Comparison of ENCODE assay signal across 1 cellular context in the genomic region with DNA sequence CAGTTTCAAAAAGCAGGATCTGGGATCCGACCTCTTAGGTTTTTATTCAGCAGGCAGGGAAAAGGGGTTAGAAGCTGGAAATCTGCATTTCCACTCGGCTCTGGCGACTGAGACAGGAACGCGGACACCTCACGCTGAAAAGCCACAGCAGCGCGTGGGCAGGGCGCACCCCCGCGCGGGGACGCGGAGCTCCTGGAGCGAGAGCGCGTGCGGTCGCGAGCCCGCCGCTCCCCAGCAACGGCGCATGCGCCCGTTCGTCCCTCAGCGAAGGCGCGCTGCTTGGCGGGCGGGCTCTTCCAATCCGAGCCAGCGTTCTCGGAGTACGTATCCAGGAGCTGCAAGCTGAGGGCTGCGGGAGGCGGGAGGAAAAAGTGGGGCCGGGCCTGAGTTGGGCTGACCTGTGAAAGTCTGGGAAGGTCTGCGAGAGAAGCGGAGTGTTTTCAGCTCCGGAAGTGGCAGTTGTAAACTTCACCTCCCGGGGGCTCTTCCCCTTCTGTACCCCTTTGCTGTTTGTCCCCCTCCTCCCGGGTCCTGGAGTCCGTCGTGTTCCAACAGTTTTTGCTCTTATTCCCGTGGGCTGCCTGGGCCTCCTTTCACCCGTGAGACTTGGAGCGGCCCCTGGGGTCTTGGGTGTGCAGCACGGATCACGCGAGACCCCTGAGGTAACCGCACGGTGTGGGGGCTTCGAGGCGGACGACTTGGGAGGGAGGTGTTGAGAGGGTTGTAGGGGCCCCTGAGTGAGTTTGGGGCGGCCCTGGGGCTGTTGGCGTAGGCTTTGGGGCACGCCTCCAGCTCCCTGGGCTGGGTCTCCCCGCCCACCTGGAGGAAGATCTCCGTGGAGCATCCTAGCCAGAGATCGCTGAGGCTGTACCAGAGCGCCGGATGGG.
A peak's percentile ranks its signal among the peaks of the same experiment; 100 is the strongest.
TF ChIP-seq lines count a peak whose summit lies in the region.

A gene (plus strand): TSS at position 403 of the 887 bp plus-strand sequence. CDS start 11,046 bp downstream, outside the sequence.

TF ChIP-seq in HepG2, 621 proteins besides CTCF, POLR2A, EP300 and RAD21 (continued from another document and continues in another):
- TF ChIP-seq, protein P1, sequence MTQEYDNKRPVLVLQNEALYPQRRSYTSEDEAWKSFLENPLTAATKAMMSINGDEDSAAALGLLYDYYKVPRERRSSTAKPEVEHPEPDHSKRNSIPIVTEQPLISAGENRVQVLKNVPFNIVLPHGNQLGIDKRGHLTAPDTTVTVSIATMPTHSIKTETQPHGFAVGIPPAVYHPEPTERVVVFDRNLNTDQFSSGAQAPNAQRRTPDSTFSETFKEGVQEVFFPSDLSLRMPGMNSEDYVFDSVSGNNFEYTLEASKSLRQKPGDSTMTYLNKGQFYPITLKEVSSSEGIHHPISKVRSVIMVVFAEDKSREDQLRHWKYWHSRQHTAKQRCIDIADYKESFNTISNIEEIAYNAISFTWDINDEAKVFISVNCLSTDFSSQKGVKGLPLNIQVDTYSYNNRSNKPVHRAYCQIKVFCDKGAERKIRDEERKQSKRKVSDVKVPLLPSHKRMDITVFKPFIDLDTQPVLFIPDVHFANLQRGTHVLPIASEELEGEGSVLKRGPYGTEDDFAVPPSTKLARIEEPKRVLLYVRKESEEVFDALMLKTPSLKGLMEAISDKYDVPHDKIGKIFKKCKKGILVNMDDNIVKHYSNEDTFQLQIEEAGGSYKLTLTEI (CRISPR knock-in tag; conservative IDR thresholded peaks at IDR 0.05): no peak
- TF ChIP-seq NRL (CRISPR knock-in tag; IDR thresholded peaks at IDR 0.05; ENCODE audit: borderline replicate concordance): peak; percentile 70
- TF ChIP-seq SKI (IDR thresholded peaks at IDR 0.05; ENCODE audit: partially characterized antibody): no peak
- no peak for TF ChIP-seq ZNF850 (CRISPR knock-in tag; conservative IDR thresholded peaks at IDR 0.05)
- TF ChIP-seq, protein P2, sequence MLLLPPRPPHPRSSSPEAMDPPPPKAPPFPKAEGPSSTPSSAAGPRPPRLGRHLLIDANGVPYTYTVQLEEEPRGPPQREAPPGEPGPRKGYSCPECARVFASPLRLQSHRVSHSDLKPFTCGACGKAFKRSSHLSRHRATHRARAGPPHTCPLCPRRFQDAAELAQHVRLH (CRISPR knock-in tag; IDR thresholded peaks at IDR 0.05; ENCODE audit: borderline replicate concordance, low read depth): peak; percentile 75; the same call in 1 of the 2 replicates
- TF ChIP-seq ZNF484 (CRISPR knock-in tag; IDR thresholded peaks at IDR 0.05; ENCODE audit: borderline replicate concordance, low read depth): no peak; the same call in 1 of the 2 replicates
- 0 out of 2 replicates have a peak, but pooled peaks have one; percentile 22 for TF ChIP-seq NCOA1 (CRISPR knock-in tag; IDR thresholded peaks at IDR 0.05)
- TF ChIP-seq MAFK (conservative IDR thresholded peaks at IDR 0.05 in 1 of 2, IDR thresholded peaks at IDR 0.05 in 1 of 2; ENCODE audit: low read length in 2 of 2): no peak
- peak; percentile 74 for TF ChIP-seq ZFY (CRISPR knock-in tag; IDR thresholded peaks at IDR 0.05)
- TF ChIP-seq ZNF296 (CRISPR knock-in tag; conservative IDR thresholded peaks at IDR 0.05): no peak
- TF ChIP-seq ZFP82 (CRISPR knock-in tag; IDR thresholded peaks at IDR 0.05; ENCODE audit: borderline replicate concordance): no peak
- TF ChIP-seq HDAC2 (CRISPR knock-in tag; IDR thresholded peaks at IDR 0.05): peak; percentile 61; the same call in 1 of the 2 replicates
- TF ChIP-seq, protein P3, sequence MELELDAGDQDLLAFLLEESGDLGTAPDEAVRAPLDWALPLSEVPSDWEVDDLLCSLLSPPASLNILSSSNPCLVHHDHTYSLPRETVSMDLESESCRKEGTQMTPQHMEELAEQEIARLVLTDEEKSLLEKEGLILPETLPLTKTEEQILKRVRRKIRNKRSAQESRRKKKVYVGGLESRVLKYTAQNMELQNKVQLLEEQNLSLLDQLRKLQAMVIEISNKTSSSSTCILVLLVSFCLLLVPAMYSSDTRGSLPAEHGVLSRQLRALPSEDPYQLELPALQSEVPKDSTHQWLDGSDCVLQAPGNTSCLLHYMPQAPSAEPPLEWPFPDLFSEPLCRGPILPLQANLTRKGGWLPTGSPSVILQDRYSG (CRISPR knock-in tag; IDR thresholded peaks at IDR 0.05): no peak
- TF ChIP-seq NR2F6 (IDR thresholded peaks at IDR 0.05): no peak
- peak; percentile 16; the same call in 1 of the 2 replicates for TF ChIP-seq NR2F6 (CRISPR knock-in tag; IDR thresholded peaks at IDR 0.05)
- TF ChIP-seq ZNF790 (CRISPR knock-in tag; IDR thresholded peaks at IDR 0.05; ENCODE audit: borderline replicate concordance): no peak; the same call in 1 of the 2 replicates
- TF ChIP-seq, protein P4, sequence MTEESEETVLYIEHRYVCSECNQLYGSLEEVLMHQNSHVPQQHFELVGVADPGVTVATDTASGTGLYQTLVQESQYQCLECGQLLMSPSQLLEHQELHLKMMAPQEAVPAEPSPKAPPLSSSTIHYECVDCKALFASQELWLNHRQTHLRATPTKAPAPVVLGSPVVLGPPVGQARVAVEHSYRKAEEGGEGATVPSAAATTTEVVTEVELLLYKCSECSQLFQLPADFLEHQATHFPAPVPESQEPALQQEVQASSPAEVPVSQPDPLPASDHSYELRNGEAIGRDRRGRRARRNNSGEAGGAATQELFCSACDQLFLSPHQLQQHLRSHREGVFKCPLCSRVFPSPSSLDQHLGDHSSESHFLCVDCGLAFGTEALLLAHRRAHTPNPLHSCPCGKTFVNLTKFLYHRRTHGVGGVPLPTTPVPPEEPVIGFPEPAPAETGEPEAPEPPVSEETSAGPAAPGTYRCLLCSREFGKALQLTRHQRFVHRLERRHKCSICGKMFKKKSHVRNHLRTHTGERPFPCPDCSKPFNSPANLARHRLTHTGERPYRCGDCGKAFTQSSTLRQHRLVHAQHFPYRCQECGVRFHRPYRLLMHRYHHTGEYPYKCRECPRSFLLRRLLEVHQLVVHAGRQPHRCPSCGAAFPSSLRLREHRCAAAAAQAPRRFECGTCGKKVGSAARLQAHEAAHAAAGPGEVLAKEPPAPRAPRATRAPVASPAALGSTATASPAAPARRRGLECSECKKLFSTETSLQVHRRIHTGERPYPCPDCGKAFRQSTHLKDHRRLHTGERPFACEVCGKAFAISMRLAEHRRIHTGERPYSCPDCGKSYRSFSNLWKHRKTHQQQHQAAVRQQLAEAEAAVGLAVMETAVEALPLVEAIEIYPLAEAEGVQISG (CRISPR knock-in tag; IDR thresholded peaks at IDR 0.05): peak; percentile 47; the same call in 1 of the 2 replicates
- no peak for TF ChIP-seq HNF4G (IDR thresholded peaks at IDR 0.05; ENCODE audit: borderline replicate concordance, low read depth, low read length)
- no peak for TF ChIP-seq HNF4G (CRISPR knock-in tag; IDR thresholded peaks at IDR 0.05; ENCODE audit: borderline replicate concordance, low read depth)
- no peak for TF ChIP-seq MYNN (CRISPR knock-in tag; IDR thresholded peaks at IDR 0.05; ENCODE audit: low read depth)
- no peak for TF ChIP-seq GZF1 (CRISPR knock-in tag; IDR thresholded peaks at IDR 0.05)
- TF ChIP-seq, protein P5, sequence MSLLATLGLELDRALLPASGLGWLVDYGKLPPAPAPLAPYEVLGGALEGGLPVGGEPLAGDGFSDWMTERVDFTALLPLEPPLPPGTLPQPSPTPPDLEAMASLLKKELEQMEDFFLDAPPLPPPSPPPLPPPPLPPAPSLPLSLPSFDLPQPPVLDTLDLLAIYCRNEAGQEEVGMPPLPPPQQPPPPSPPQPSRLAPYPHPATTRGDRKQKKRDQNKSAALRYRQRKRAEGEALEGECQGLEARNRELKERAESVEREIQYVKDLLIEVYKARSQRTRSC (CRISPR knock-in tag; IDR thresholded peaks at IDR 0.05; ENCODE audit: low read depth): no peak
- TF ChIP-seq, protein P6, sequence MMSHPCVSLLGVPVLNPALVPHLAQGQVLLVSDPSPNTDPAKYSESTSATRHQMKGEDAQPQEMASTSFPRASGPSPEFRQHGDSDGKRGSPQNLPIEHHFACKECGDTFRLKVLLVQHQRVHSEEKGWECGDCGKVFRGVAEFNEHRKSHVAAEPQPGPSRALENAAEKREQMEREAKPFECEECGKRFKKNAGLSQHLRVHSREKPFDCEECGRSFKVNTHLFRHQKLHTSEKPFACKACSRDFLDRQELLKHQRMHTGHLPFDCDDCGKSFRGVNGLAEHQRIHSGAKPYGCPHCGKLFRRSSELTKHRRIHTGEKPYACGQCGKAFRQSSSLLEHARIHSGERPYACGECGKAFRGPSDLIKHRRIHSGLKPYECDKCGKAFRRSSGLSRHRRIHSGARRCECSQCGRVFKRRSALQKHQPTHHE (CRISPR knock-in tag; IDR thresholded peaks at IDR 0.05; ENCODE audit: borderline replicate concordance): peak; percentile 78; the same call in 1 of the 2 replicates
- peak; percentile 67; the same call in 1 of the 2 replicates for TF ChIP-seq TGIF2 (CRISPR knock-in tag; IDR thresholded peaks at IDR 0.05)
- TF ChIP-seq ZSCAN25 (CRISPR knock-in tag; IDR thresholded peaks at IDR 0.05): 0 out of 2 replicates have a peak, but pooled peaks have one; percentile 31
- TF ChIP-seq SRSF4 (IDR thresholded peaks at IDR 0.05; ENCODE audit: low read depth, low read length, poor library complexity, severe bottlenecking): no peak
- TF ChIP-seq ZNF12 (CRISPR knock-in tag; IDR thresholded peaks at IDR 0.05): no peak
- TF ChIP-seq ZNF563 (CRISPR knock-in tag; IDR thresholded peaks at IDR 0.05): peak; percentile 83
- TF ChIP-seq TBL1XR1 (IDR thresholded peaks at IDR 0.05; ENCODE audit: borderline replicate concordance, low read length, partially characterized antibody): no peak
- no peak; the same call in 1 of the 2 replicates for TF ChIP-seq ZNF879 (CRISPR knock-in tag; IDR thresholded peaks at IDR 0.05)
- TF ChIP-seq, protein P7, sequence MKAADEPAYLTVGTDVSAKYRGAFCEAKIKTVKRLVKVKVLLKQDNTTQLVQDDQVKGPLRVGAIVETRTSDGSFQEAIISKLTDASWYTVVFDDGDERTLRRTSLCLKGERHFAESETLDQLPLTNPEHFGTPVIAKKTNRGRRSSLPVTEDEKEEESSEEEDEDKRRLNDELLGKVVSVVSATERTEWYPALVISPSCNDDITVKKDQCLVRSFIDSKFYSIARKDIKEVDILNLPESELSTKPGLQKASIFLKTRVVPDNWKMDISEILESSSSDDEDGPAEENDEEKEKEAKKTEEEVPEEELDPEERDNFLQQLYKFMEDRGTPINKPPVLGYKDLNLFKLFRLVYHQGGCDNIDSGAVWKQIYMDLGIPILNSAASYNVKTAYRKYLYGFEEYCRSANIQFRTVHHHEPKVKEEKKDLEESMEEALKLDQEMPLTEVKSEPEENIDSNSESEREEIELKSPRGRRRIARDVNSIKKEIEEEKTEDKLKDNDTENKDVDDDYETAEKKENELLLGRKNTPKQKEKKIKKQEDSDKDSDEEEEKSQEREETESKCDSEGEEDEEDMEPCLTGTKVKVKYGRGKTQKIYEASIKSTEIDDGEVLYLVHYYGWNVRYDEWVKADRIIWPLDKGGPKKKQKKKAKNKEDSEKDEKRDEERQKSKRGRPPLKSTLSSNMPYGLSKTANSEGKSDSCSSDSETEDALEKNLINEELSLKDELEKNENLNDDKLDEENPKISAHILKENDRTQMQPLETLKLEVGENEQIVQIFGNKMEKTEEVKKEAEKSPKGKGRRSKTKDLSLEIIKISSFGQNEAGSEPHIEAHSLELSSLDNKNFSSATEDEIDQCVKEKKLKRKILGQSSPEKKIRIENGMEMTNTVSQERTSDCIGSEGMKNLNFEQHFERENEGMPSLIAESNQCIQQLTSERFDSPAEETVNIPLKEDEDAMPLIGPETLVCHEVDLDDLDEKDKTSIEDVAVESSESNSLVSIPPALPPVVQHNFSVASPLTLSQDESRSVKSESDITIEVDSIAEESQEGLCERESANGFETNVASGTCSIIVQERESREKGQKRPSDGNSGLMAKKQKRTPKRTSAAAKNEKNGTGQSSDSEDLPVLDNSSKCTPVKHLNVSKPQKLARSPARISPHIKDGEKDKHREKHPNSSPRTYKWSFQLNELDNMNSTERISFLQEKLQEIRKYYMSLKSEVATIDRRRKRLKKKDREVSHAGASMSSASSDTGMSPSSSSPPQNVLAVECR (CRISPR knock-in tag; IDR thresholded peaks at IDR 0.05; ENCODE audit: borderline replicate concordance): peak; percentile 67; the same call in 1 of the 2 replicates
- TF ChIP-seq, protein P8, sequence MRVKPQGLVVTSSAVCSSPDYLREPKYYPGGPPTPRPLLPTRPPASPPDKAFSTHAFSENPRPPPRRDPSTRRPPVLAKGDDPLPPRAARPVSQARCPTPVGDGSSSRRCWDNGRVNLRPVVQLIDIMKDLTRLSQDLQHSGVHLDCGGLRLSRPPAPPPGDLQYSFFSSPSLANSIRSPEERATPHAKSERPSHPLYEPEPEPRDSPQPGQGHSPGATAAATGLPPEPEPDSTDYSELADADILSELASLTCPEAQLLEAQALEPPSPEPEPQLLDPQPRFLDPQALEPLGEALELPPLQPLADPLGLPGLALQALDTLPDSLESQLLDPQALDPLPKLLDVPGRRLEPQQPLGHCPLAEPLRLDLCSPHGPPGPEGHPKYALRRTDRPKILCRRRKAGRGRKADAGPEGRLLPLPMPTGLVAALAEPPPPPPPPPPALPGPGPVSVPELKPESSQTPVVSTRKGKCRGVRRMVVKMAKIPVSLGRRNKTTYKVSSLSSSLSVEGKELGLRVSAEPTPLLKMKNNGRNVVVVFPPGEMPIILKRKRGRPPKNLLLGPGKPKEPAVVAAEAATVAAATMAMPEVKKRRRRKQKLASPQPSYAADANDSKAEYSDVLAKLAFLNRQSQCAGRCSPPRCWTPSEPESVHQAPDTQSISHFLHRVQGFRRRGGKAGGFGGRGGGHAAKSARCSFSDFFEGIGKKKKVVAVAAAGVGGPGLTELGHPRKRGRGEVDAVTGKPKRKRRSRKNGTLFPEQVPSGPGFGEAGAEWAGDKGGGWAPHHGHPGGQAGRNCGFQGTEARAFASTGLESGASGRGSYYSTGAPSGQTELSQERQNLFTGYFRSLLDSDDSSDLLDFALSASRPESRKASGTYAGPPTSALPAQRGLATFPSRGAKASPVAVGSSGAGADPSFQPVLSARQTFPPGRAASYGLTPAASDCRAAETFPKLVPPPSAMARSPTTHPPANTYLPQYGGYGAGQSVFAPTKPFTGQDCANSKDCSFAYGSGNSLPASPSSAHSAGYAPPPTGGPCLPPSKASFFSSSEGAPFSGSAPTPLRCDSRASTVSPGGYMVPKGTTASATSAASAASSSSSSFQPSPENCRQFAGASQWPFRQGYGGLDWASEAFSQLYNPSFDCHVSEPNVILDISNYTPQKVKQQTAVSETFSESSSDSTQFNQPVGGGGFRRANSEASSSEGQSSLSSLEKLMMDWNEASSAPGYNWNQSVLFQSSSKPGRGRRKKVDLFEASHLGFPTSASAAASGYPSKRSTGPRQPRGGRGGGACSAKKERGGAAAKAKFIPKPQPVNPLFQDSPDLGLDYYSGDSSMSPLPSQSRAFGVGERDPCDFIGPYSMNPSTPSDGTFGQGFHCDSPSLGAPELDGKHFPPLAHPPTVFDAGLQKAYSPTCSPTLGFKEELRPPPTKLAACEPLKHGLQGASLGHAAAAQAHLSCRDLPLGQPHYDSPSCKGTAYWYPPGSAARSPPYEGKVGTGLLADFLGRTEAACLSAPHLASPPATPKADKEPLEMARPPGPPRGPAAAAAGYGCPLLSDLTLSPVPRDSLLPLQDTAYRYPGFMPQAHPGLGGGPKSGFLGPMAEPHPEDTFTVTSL (CRISPR knock-in tag; IDR thresholded peaks at IDR 0.05; ENCODE audit: borderline replicate concordance): no peak
- TF ChIP-seq SMARCE1 (IDR thresholded peaks at IDR 0.05; ENCODE audit: borderline replicate concordance): no peak
- TF ChIP-seq ZNF446 (CRISPR knock-in tag; IDR thresholded peaks at IDR 0.05): peak; percentile 74; the same call in 1 of the 2 replicates
- peak; percentile 68; the same call in 1 of the 2 replicates for TF ChIP-seq SRY (CRISPR knock-in tag; IDR thresholded peaks at IDR 0.05)
